In the genomic region with DNA sequence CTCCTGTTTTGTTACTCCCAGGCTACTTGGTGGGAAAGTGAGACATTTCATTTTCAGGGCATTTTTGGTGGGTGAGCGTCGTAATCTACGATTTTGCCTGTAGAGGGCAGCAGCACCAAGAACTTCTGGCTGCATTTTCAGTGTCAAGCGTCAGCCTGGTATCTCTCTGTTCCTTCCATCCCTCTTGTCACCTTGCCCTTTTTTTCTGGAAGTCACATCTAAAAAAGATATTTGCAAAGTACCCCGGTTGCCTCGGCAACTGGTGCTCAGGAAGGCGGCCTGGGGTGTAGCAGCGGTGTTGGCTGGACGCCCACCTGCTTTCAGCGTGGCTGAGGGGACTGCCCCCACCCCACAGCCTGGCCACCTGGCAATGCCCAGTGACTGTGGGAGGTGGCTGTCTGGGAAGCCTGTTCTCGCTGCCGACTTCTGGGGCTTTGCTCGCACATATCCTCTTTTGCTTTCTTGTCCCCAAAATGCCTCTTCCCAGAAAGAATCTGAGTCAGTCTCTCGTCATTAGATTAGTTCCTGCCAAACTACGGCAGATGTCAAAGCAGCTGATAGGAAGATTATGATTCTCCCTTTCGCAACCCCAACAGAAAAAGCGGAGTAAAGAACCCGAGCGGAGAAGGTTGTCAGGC, we compare ENCODE assay signal across 8 cellular contexts.
DNase-seq lines count a peak whose midpoint lies in the region; ATAC-seq, FAIRE-seq and TF ChIP-seq lines count a peak whose summit lies in the region.

No MANE protein-coding gene starts in this region.

- intact Hi-C loops in left lung (cut with DNase I), result no loop called here

- ATAC-seq in A549 (peak; percentile 76 to 87), GM18498 (IDR thresholded peaks at IDR 0.05; ENCODE audit: unreplicated experiment) (peak; percentile 86), HG02885 (IDR thresholded peaks at IDR 0.05; ENCODE audit: poor library complexity, unreplicated experiment) (peak; percentile 87), left lung (peak; percentile 88)

- no peak for FAIRE-seq in A549 (lab: Jason Lieb, UNC)

- no peak for TF ChIP-seq EP300 in A549 (IDR thresholded peaks at IDR 0.05)

- CTCF ChIA-PET in A549 (lab: Yijun Ruan, JAX), result interaction anchor here (0.6 to 1.9 kb wide), 9 partner anchors 9 to 429 kb away, joined by 3 to 8 read pairs (median 3); no protein-coding TSS in a partner anchor

- H3K4me3 ChIP-seq in A549, result no peak overlapping the region
- peak overlapping the region; percentile 24 for H3K4me3 ChIP-seq in WERI-Rb-1 (ENCODE audit: low read depth, low read length)
- H3K4me3 ChIP-seq in left lung, result peak overlapping the region in 1 of 2 donors; percentile 6

- H3K27me3 ChIP-seq in WERI-Rb-1 (ENCODE audit: insufficient read depth, low read depth, severe bottlenecking), result no peaks in the 10 kb centered on the region
- peaks cover 0 to 6% of the 10 kb centered on the region in 2 donors for H3K27me3 ChIP-seq in left lung

- POLR2A ChIA-PET in A549 (lab: Yijun Ruan, JAX), result no interaction called here

- H3K4me1 ChIP-seq in A549 (0 out of 3 replicates have a peak, but pooled peaks cover 3% of the 10 kb centered on the region), left lung (peaks cover 2 to 13% of the 10 kb centered on the region in 2 donors)

- WGBS in A549 (ENCODE audit: missing lambda C conversion rate), result 11% methylated on average over 19 of the region's 19 CpGs

- peak; percentile 72 to 74 for TF ChIP-seq RAD21 in A549 (conservative IDR thresholded peaks at IDR 0.05 in 1 of 2, IDR thresholded peaks at IDR 0.05 in 1 of 2)

- H3K9me3 ChIP-seq in A549, result no peaks in the 10 kb centered on the region
- H3K9me3 ChIP-seq in WERI-Rb-1 (ENCODE audit: severe bottlenecking), result no peaks in the 10 kb centered on the region
- H3K9me3 ChIP-seq in left lung, result no peaks in the 10 kb centered on the region

- no peaks in the 10 kb centered on the region for H3K36me3 ChIP-seq in WERI-Rb-1
- no peaks in the 10 kb centered on the region for H3K36me3 ChIP-seq in left lung

- H3K27ac ChIP-seq in A549 (no peak overlapping the region), WERI-Rb-1 (no peak overlapping the region), cingulate gyrus (ENCODE audit: low read depth, low read length) (peak overlapping the region; percentile 92), left lung (peak overlapping the region; percentile 7 to 73)

- TF ChIP-seq POLR2A in A549 (IDR thresholded peaks at IDR 0.05; ENCODE audit: low read length), result no peak

- TF ChIP-seq CTCF in A549 (IDR thresholded peaks at IDR 0.05) (peak; percentile 75), WERI-Rb-1 (IDR thresholded peaks at IDR 0.05; ENCODE audit: low read depth, low read length) (peak; percentile 84), left lung (IDR thresholded peaks at IDR 0.05) (peak; percentile 63 to 72)

- H3K4me2 ChIP-seq in A549, result peak overlapping the region; percentile 61

- DNase-seq in A549 (ENCODE audit: low read depth in 1 of 2, low spot score in 1 of 2) (peak; percentile 44 to 62), NCI-H2081 treated with DMSO at 0.1 percent for 48 hours (lab: John Stamatoyannopoulos, UW) (peak; percentile 29), WERI-Rb-1 (peak; percentile 50), left lung (peak; percentile 40 to 79)
- peak; percentile 16 to 23 for DNase-seq in stimulated activated CD4-positive, alpha-beta T cell treated with anti-CD3 and anti-CD28 coated beads, Interleukin-4, amount 100 ng/mL, for 48 hours (ENCODE audit: low read depth in 2 of 2)

TF ChIP-seq in A549, 52 proteins besides CTCF, POLR2A, EP300 and RAD21:
- TF ChIP-seq SMC3 (IDR thresholded peaks at IDR 0.05) (peak; percentile 52; the same call in 2 of the 3 replicates), FOSL2 (IDR thresholded peaks at IDR 0.05) (no peak), FOSL2 (CRISPR knock-in tag; IDR thresholded peaks at IDR 0.05) (no peak)

Comparison
In these comparisons a context has a peak if more than half of its experiments do, and no peak if none do; other contexts are left out.
1. H3K27ac ChIP-seq: peak in cingulate gyrus (single experiment) and left lung (2 of 2); none in A549 (0 of 2) and WERI-Rb-1 (single experiment).
2. Peak in every context shown above with its lines, with median percentiles within 50 percentile points of each other: ATAC-seq, DNase-seq and CTCF ChIP-seq.